In the genomic region with DNA sequence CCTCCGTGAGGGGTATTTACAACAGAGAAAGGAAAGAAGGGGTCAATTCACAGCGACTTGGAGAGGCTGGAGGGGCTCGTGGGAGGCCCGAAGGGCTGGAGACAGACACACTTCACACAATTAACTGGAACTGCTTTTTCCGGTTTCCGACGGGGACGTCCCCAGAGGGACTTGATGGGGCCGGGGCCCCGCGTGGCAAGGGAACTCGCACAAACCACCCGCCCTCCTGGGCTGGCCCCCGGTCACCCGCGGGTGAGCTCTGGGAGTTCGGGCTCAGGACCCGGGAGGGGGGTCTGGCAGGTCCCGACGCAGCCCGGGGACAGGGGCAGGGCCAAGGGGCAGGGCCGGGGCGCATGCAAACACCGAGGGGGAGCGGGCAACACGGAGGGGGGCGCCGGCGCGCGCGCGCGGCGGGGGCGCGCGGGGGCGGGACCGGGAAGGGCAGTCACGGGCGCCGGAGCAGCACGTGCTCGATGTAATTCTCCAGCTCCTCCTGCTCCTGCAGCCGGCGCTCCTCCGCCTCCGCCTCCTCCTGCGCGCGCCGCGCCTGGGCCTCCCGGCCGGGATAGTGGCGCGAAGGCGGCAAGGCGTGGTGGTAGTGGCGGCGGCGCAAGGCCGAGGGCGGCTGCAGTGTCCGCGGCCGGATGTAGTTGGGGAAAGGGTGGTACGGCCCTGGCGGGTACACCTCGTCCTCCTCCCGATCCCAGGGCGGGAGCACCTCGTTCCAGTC, we compare ENCODE assay signal across 8 cellular contexts. TPM values are rescaled to one million over a fixed set of nuclear protein-coding genes. Genes with fewer than 3 reads are reported as not detected.
A peak's percentile ranks its signal among the peaks of the same experiment; 100 is the strongest.
DNase-seq lines count a peak whose midpoint lies in the region; ATAC-seq and TF ChIP-seq lines count a peak whose summit lies in the region.

No MANE protein-coding gene starts in this region.

- peaks cover 27% of the 10 kb centered on the region for H3K36me3 Mint-ChIP-seq in Caco-2 (ENCODE audit: insufficient read depth, unreplicated experiment)

- H3K36me3 ChIP-seq in Caco-2 (ENCODE audit: control insufficient read depth, insufficient read depth, low read length): peaks cover 4% of the 10 kb centered on the region; the same call in 1 of the 2 replicates
- peaks cover 7% of the 10 kb centered on the region for H3K36me3 ChIP-seq in colonic mucosa
- H3K36me3 ChIP-seq in mucosa of descending colon (ENCODE audit: low read depth): no peaks in the 10 kb centered on the region

- H3K4me3 Mint-ChIP-seq in Caco-2 (ENCODE audit: unreplicated experiment): peak overlapping the region; percentile 74

- no peak overlapping the region for H3K9ac ChIP-seq in colonic mucosa (ENCODE audit: low read depth in 2 of 2, low read length in 2 of 2)

- no TSS peak for BruUV-seq in Caco-2 (replicated peaks; lab: Mats Ljungman, UMichigan)

- H3K27ac Mint-ChIP-seq in Caco-2 (ENCODE audit: unreplicated experiment): peak overlapping the region; percentile 74

- H3K4me1 ChIP-seq in Caco-2 (peaks cover 29% of the 10 kb centered on the region), colonic mucosa (peaks cover 14% of the 10 kb centered on the region), mucosa of descending colon (ENCODE audit: low read depth) (peaks cover 32% of the 10 kb centered on the region)

- TF ChIP-seq CTCF in Caco-2 (IDR thresholded peaks at IDR 0.05; ENCODE audit: insufficient read depth in 1 of 2, low read depth in 1 of 2, low read length in 1 of 2, severe bottlenecking in 1 of 2, unreplicated experiment in 1 of 2) (no peak), colonic mucosa (IDR thresholded peaks at IDR 0.05) (no peak), mucosa of descending colon (IDR thresholded peaks at IDR 0.05) (no peak)

- H3K4me3 ChIP-seq in Caco-2 (ENCODE audit: low read depth, low read length) (peak overlapping the region; percentile 63), colonic mucosa (peak overlapping the region; percentile 23), mucosa of descending colon (no peak overlapping the region)

- H3K4me1 Mint-ChIP-seq in Caco-2 (ENCODE audit: low read depth, unreplicated experiment): peaks cover 16% of the 10 kb centered on the region

- H3K9me3 ChIP-seq in Caco-2: no peaks in the 10 kb centered on the region
- no peaks in the 10 kb centered on the region for H3K9me3 ChIP-seq in colonic mucosa
- no peaks in the 10 kb centered on the region for H3K9me3 ChIP-seq in mucosa of descending colon

- H3K27me3 ChIP-seq in Caco-2 (replicated peaks; ENCODE audit: control insufficient read depth, insufficient read depth, low read length) (no peaks in the 10 kb centered on the region; the same call in none of the 2 replicates), colonic mucosa (peaks cover 46% of the 10 kb centered on the region)

- peak; percentile 65 for ATAC-seq in mucosa of descending colon
- ATAC-seq in HG02884 (IDR thresholded peaks at IDR 0.05; ENCODE audit: unreplicated experiment): no peak
- ATAC-seq in HG02852 (IDR thresholded peaks at IDR 0.05; ENCODE audit: unreplicated experiment): no peak
- no peak for ATAC-seq in GM21367 (IDR thresholded peaks at IDR 0.05; ENCODE audit: unreplicated experiment)

- DNase-seq in Caco-2 (peak; percentile 81 to 84), HPDE6-E6E7 (ENCODE audit: extremely low spot score) (peak; percentile 66), colonic mucosa (peak; percentile 56), mucosa of descending colon (peak; percentile 45 to 74 (median 74))

- H3K27me3 Mint-ChIP-seq in Caco-2 (ENCODE audit: insufficient read depth, unreplicated experiment): peaks cover 17% of the 10 kb centered on the region

- CTCF ChIA-PET in Caco-2 (lab: Charles Lee): interaction anchor here (0.7 to 1.1 kb wide), 5 partner anchors 24 to 145 kb away, joined by 3 to 4 read pairs (median 3); no protein-coding TSS in a partner anchor

- H3K27ac ChIP-seq in colonic mucosa: no peak overlapping the region

- POLR2A ChIA-PET in Caco-2 (lab: Charles Lee): interaction anchor here (1.2 kb wide), 1 partner anchor 19 kb away, joined by 7 read pairs; no protein-coding TSS in a partner anchor

- intact Hi-C loops in Caco-2 (cut with micrococcal nuclease; ENCODE audit: unreplicated experiment) (loop anchor here (1.0 kb wide), 1 partner anchor 8 kb away; the partner anchor contains the start of gene AP1S1), colonic mucosa (cut with DNase I) (no loop called here), mucosa of descending colon (cut with DNase I, micrococcal nuclease) (no loop called here)

- no peaks in the 10 kb centered on the region for H3K9me3 Mint-ChIP-seq in Caco-2 (ENCODE audit: unreplicated experiment)

TF ChIP-seq in PFSK-1, 5 proteins besides CTCF, POLR2A, EP300 and RAD21:
- TF ChIP-seq, protein P1, sequence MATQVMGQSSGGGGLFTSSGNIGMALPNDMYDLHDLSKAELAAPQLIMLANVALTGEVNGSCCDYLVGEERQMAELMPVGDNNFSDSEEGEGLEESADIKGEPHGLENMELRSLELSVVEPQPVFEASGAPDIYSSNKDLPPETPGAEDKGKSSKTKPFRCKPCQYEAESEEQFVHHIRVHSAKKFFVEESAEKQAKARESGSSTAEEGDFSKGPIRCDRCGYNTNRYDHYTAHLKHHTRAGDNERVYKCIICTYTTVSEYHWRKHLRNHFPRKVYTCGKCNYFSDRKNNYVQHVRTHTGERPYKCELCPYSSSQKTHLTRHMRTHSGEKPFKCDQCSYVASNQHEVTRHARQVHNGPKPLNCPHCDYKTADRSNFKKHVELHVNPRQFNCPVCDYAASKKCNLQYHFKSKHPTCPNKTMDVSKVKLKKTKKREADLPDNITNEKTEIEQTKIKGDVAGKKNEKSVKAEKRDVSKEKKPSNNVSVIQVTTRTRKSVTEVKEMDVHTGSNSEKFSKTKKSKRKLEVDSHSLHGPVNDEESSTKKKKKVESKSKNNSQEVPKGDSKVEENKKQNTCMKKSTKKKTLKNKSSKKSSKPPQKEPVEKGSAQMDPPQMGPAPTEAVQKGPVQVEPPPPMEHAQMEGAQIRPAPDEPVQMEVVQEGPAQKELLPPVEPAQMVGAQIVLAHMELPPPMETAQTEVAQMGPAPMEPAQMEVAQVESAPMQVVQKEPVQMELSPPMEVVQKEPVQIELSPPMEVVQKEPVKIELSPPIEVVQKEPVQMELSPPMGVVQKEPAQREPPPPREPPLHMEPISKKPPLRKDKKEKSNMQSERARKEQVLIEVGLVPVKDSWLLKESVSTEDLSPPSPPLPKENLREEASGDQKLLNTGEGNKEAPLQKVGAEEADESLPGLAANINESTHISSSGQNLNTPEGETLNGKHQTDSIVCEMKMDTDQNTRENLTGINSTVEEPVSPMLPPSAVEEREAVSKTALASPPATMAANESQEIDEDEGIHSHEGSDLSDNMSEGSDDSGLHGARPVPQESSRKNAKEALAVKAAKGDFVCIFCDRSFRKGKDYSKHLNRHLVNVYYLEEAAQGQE (IDR thresholded peaks at IDR 0.05; ENCODE audit: insufficient read depth in 1 of 2, low read depth in 2 of 2, low read length in 2 of 2): 0 out of 4 replicates have a peak, but pooled peaks of 1 of the 2 experiments have one; percentile 37
- TF ChIP-seq SIN3A (IDR thresholded peaks at IDR 0.05; ENCODE audit: borderline replicate concordance, insufficient read depth, low read length): peak; percentile 87
- TF ChIP-seq TAF1 (IDR thresholded peaks at IDR 0.05; ENCODE audit: borderline replicate concordance, insufficient read depth, low read length): no peak
- peak; percentile 83 for TF ChIP-seq POLR2AphosphoS5 (IDR thresholded peaks at IDR 0.05; ENCODE audit: low read depth, low read length)
- no peak for TF ChIP-seq FOXP2 (optimal IDR thresholded peaks at IDR 0.05; ENCODE audit: borderline replicate concordance, extremely low read depth, extremely low read length, insufficient read depth)

RNA-seq across cellular contexts. Expression of gene VGF, which starts 2.7 kb away (rescaled TPM):
- total RNA-seq in Caco-2 (2022) (1.2 and 1.3 TPM in 2 replicates), colonic mucosa (1 to 10 TPM in 1 of 2 donors, under 1 TPM in 1; 0.90 to 3.1 TPM), mucosa of descending colon (under 1 TPM; 0.38 to 0.84 (median 0.46) TPM)
- 14,821 TPM for polyA plus RNA-seq in PFSK-1 (2012; ENCODE audit: insufficient read length, low read depth)

RNA-seq across cellular contexts. Expression of gene AP1S1, which starts 8.4 kb away (rescaled TPM):
- total RNA-seq in Caco-2 (2022) (52.3 and 62.9 TPM in 2 replicates), colonic mucosa (100 to 1,000 TPM; 111 to 127 TPM), mucosa of descending colon (10 to 100 TPM; 32.3 to 83.6 (median 63.9) TPM)
- 149 TPM for polyA plus RNA-seq in PFSK-1 (2012; ENCODE audit: insufficient read length, low read depth)

RNA-seq across cellular contexts. Expression of gene NAT16, which starts 17.4 kb away (rescaled TPM):
- total RNA-seq in Caco-2 (2022): 0.19 TPM in 1 of 2 replicates, not detected in the other
- polyA plus RNA-seq in PFSK-1 (2012; ENCODE audit: insufficient read length, low read depth): 0.26 TPM
- not detected for total RNA-seq in colonic mucosa
- total RNA-seq in mucosa of descending colon: not detected

RNA-seq across cellular contexts. Expression of gene SERPINE1, which starts 35.8 kb away (rescaled TPM):
- total RNA-seq in Caco-2 (2022): 0.09 and 0.25 TPM in 2 replicates
- 36.0 TPM for polyA plus RNA-seq in PFSK-1 (2012; ENCODE audit: insufficient read length, low read depth)
- 1 to 10 TPM; 1.4 to 6.1 TPM for total RNA-seq in colonic mucosa
- 1 to 10 TPM in 2 of 3 donors, under 1 TPM in 1; 0.55 to 2.9 (median 1.6) TPM for total RNA-seq in mucosa of descending colon

RNA-seq across cellular contexts. Expression of gene MOGAT3, which starts 38.1 kb away (rescaled TPM):
- 6.3 and 8.1 TPM in 2 replicates for total RNA-seq in Caco-2 (2022)
- 0.43 TPM for polyA plus RNA-seq in PFSK-1 (2012; ENCODE audit: insufficient read length, low read depth)
- 10 to 100 TPM; 33.2 to 47.7 TPM for total RNA-seq in colonic mucosa
- 10 to 100 TPM; 27.9 to 66.2 (median 58.3) TPM for total RNA-seq in mucosa of descending colon
